ENCODE assay signal across 1 cellular context in genomic region chr1:202903808-202904207, GRCh38.
TF ChIP-seq lines count a peak whose summit lies in the region.

No MANE protein-coding gene starts in this region.

TF ChIP-seq in K562, 482 proteins besides CTCF, POLR2A, EP300 and RAD21 (continued from another document):
- TF ChIP-seq, protein P1, sequence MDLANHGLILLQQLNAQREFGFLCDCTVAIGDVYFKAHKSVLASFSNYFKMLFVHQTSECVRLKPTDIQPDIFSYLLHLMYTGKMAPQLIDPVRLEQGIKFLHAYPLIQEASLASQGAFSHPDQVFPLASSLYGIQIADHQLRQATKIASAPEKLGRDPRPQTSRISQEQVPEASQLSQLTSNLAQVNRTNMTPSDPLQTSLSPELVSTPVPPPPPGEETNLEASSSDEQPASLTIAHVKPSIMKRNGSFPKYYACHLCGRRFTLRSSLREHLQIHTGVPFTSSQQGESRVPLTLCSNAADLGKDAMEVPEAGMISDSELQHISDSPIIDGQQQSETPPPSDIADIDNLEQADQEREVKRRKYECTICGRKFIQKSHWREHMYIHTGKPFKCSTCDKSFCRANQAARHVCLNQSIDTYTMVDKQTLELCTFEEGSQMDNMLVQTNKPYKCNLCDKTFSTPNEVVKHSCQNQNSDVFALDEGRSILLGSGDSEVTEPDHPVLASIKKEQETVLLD (IDR thresholded peaks at IDR 0.05) = 0 out of 2 replicates have a peak, but pooled peaks have one; percentile 38
